In genomic region chr17:43532581-43532980, GRCh38 we compare ENCODE assay signal across 21 cellular contexts. TPM values are rescaled to one million over a fixed set of nuclear protein-coding genes. Genes with fewer than 3 reads are reported as not detected.
DNase-seq lines count a peak whose midpoint lies in the region; ATAC-seq and TF ChIP-seq lines count a peak whose summit lies in the region.
"Had no signal": no experiment of that assay in that cellular context is flagged by ENCODE, and none has a peak within 500 bp of the region (broad histone marks: within the 10 kb centered on the region; RNA-seq: fewer than 3 reads in every experiment).

No MANE protein-coding gene starts in this region.

- ATAC-seq in upper lobe of right lung: no peak
- ATAC-seq in HG03196 (IDR thresholded peaks at IDR 0.05; ENCODE audit: unreplicated experiment): no peak
- no peak for ATAC-seq in GM21717 (IDR thresholded peaks at IDR 0.05; ENCODE audit: unreplicated experiment)
- ATAC-seq: GM12878, HCT116, K562 had no signal

- no peak overlapping the region for H4K12ac ChIP-seq in trophoblast cell (ENCODE audit: low read depth, low read length)

- H3K18ac ChIP-seq in trophoblast cell (ENCODE audit: low read length): no peak overlapping the region

- H2AK5ac ChIP-seq in trophoblast cell (ENCODE audit: low read length): no peak overlapping the region

- H3K4me2 ChIP-seq in mammary epithelial cell (ENCODE audit: insufficient read depth, low read depth, low read length) (no peak overlapping the region), trophoblast cell (ENCODE audit: low read length) (no peak overlapping the region)
- H3K4me2 ChIP-seq: BLaER1 treated with 17β-estradiol and CSF1 and Interleukin-3, amounts not matched to agents 10 nM and 100 nM had no signal

- CTCF ChIA-PET in MCF 10A (lab: Yijun Ruan, JAX): interaction anchor here (2.2 kb wide), 1 partner anchor 11 kb away, joined by 7 read pairs; no protein-coding TSS in a partner anchor
- CTCF ChIA-PET in mammary epithelial cell (lab: Charles Lee; ENCODE audit: low non-redundant PET): no interaction called here

- intact Hi-C loops in MCF 10A (cut with micrococcal nuclease): no loop called here
- intact Hi-C loops in mammary epithelial cell (cut with micrococcal nuclease): no loop called here
- intact Hi-C loops in upper lobe of right lung (cut with DNase I): no loop called here

- dilution Hi-C loops in mammary epithelial cell (cut with HindIII; ENCODE audit: low sequenced_read_pairs): no loop called here

- H2BK120ac ChIP-seq in trophoblast cell (ENCODE audit: insufficient read depth, low read length, poor library complexity): peak overlapping the region; percentile 33

- H3K4me3 ChIP-seq in mammary epithelial cell (replicated peaks in 1 of 3; ENCODE audit: insufficient read depth in 1 of 3, low read depth in 2 of 3, low read length in 3 of 3) (no peak overlapping the region), endodermal cell (ENCODE audit: low read length) (no peak overlapping the region), trophoblast cell (ENCODE audit: low read depth, low read length) (no peak overlapping the region), upper lobe of right lung (no peak overlapping the region)
- H3K4me3 ChIP-seq: BLaER1 treated with 17β-estradiol and CSF1 and Interleukin-3, amounts not matched to agents 10 nM and 100 nM; GM12878; K562 had no signal

- no peak overlapping the region for H3K9ac ChIP-seq in mammary epithelial cell (ENCODE audit: insufficient read depth, low read length)
- H3K9ac ChIP-seq in endodermal cell (ENCODE audit: extremely low read depth, low read length, poor library complexity, severe bottlenecking): no peak overlapping the region
- H3K9ac ChIP-seq in trophoblast cell (ENCODE audit: low read length): no peak overlapping the region
- H3K9ac ChIP-seq: BLaER1 treated with 17β-estradiol and CSF1 and Interleukin-3, amounts not matched to agents 10 nM and 100 nM had no signal

- H4K8ac ChIP-seq in trophoblast cell (ENCODE audit: low read depth, low read length): no peak overlapping the region

- H2BK12ac ChIP-seq in trophoblast cell (ENCODE audit: low read length): no peak overlapping the region

- H3K14ac ChIP-seq in trophoblast cell (ENCODE audit: low read length): no peak overlapping the region

- H3K36me3 Mint-ChIP-seq in MCF 10A (ENCODE audit: insufficient read depth, unreplicated experiment): peaks cover 11% of the 10 kb centered on the region
- H3K36me3 Mint-ChIP-seq in endodermal cell (ENCODE audit: low read depth): peaks cover 44% of the 10 kb centered on the region

- peaks cover 8% of the 10 kb centered on the region for H3K79me1 ChIP-seq in trophoblast cell (ENCODE audit: low read length)

- no peaks in the 10 kb centered on the region for H3K9me3 Mint-ChIP-seq in MCF 10A (ENCODE audit: unreplicated experiment)
- H3K9me3 Mint-ChIP-seq in endodermal cell: no peaks in the 10 kb centered on the region

- H3K27ac ChIP-seq in mammary epithelial cell (ENCODE audit: insufficient read depth, low read depth, low read length): no peak overlapping the region
- no peak overlapping the region for H3K27ac ChIP-seq in endodermal cell (ENCODE audit: low read depth, low read length)
- no peak overlapping the region for H3K27ac ChIP-seq in trophoblast cell (ENCODE audit: low read depth, low read length)
- H3K27ac ChIP-seq in upper lobe of right lung: no peak overlapping the region
- H3K27ac ChIP-seq: BLaER1 treated with 17β-estradiol and CSF1 and Interleukin-3, amounts not matched to agents 10 nM and 100 nM had no signal

- no peaks in the 10 kb centered on the region for H4K20me1 ChIP-seq in mammary epithelial cell (ENCODE audit: insufficient read depth, low read length)

- POLR2A ChIA-PET in MCF 10A (lab: Yijun Ruan, JAX): no interaction called here

- BruUV-seq in MCF 10A (replicated peaks; lab: Mats Ljungman, UMichigan) (no TSS peak), mammary epithelial cell (replicated peaks; lab: Mats Ljungman, UMichigan) (no TSS peak)

- no peak overlapping the region for H2BK5ac ChIP-seq in trophoblast cell (ENCODE audit: low read depth, low read length, poor library complexity)

- in situ Hi-C loops in mammary epithelial cell (cut with MboI; ENCODE audit: low sequenced_read_pairs in 2 of 2): no loop called here

- H3K23ac ChIP-seq in trophoblast cell (ENCODE audit: low read length): no peak overlapping the region

- H3K4me1 ChIP-seq in mammary epithelial cell (ENCODE audit: insufficient read depth, low read length): peaks cover 42% of the 10 kb centered on the region
- peaks cover 18% of the 10 kb centered on the region for H3K4me1 ChIP-seq in endodermal cell (ENCODE audit: control insufficient read depth, insufficient read depth, low read length)
- peaks cover 23 to 30% of the 10 kb centered on the region in 2 experiments for H3K4me1 ChIP-seq in trophoblast cell (ENCODE audit: control insufficient read depth in 1 of 2, insufficient read depth in 2 of 2, low read length in 2 of 2)
- H3K4me1 ChIP-seq in upper lobe of right lung: peaks cover 13% of the 10 kb centered on the region

- H3K9me3 ChIP-seq in mammary epithelial cell (replicated peaks; ENCODE audit: insufficient read depth, low read length) (no peaks in the 10 kb centered on the region), endodermal cell (ENCODE audit: control insufficient read depth, low read length) (no peaks in the 10 kb centered on the region), trophoblast cell (ENCODE audit: insufficient read depth, low read depth, low read length) (no peaks in the 10 kb centered on the region), upper lobe of right lung (no peaks in the 10 kb centered on the region)
- H3K9me3 ChIP-seq: BLaER1 treated with 17β-estradiol and CSF1 and Interleukin-3, amounts not matched to agents 10 nM and 100 nM had no signal

- H4K91ac ChIP-seq in trophoblast cell (ENCODE audit: low read depth, low read length): peak overlapping the region; percentile 61

- H3K36me3 ChIP-seq in mammary epithelial cell (ENCODE audit: insufficient read depth, low read length): peaks cover 2% of the 10 kb centered on the region
- peaks cover 68% of the 10 kb centered on the region for H3K36me3 ChIP-seq in endodermal cell (ENCODE audit: control insufficient read depth, insufficient read depth, low read length)
- H3K36me3 ChIP-seq in trophoblast cell (ENCODE audit: control insufficient read depth in 1 of 2, insufficient read depth in 2 of 2, low read length in 2 of 2): peaks cover 0 to 9% of the 10 kb centered on the region in 2 experiments
- H3K36me3 ChIP-seq in upper lobe of right lung: peaks cover 6% of the 10 kb centered on the region

- no peak overlapping the region for H2AFZ ChIP-seq in mammary epithelial cell (ENCODE audit: low read depth, low read length)
- H2AFZ ChIP-seq in trophoblast cell (ENCODE audit: insufficient read depth, low read length, poor library complexity): no peak overlapping the region

- H3K27ac Mint-ChIP-seq in MCF 10A (ENCODE audit: low read depth, unreplicated experiment): peak overlapping the region; percentile 47
- H3K27ac Mint-ChIP-seq in endodermal cell: peak overlapping the region; percentile 17

- no peak for TF ChIP-seq CTCF in MCF 10A (IDR thresholded peaks at IDR 0.05; ENCODE audit: unreplicated experiment)
- TF ChIP-seq CTCF in mammary epithelial cell (conservative IDR thresholded peaks at IDR 0.05 in 1 of 2, IDR thresholded peaks at IDR 0.05 in 1 of 2; ENCODE audit: extremely low read depth in 1 of 2, insufficient read depth in 1 of 2, low read depth in 1 of 2, low read length in 2 of 2): no peak
- TF ChIP-seq CTCF in endodermal cell (conservative IDR thresholded peaks at IDR 0.05): no peak
- no peak for TF ChIP-seq CTCF in upper lobe of right lung (IDR thresholded peaks at IDR 0.05)

- no peak overlapping the region for H3K4ac ChIP-seq in trophoblast cell (ENCODE audit: low read depth, low read length)

- H3K79me2 ChIP-seq in mammary epithelial cell (ENCODE audit: insufficient read depth, low read length) (peaks cover 2% of the 10 kb centered on the region), trophoblast cell (ENCODE audit: control insufficient read depth, insufficient read depth, low read length, poor library complexity) (peaks cover 1% of the 10 kb centered on the region)

- H3K4me1 Mint-ChIP-seq in MCF 10A (ENCODE audit: insufficient read depth, unreplicated experiment): peaks cover 11% of the 10 kb centered on the region
- peaks cover 33% of the 10 kb centered on the region for H3K4me1 Mint-ChIP-seq in endodermal cell

- H3K27me3 Mint-ChIP-seq in MCF 10A (ENCODE audit: insufficient read depth, unreplicated experiment) (no peaks in the 10 kb centered on the region), endodermal cell (ENCODE audit: insufficient read depth) (no peaks in the 10 kb centered on the region)
- H3K27me3 Mint-ChIP-seq: CD4-positive, alpha-beta memory T cell had no signal

- no peaks in the 10 kb centered on the region for H3K27me3 ChIP-seq in mammary epithelial cell (ENCODE audit: insufficient read depth, low read length)
- H3K27me3 ChIP-seq in endodermal cell (ENCODE audit: control insufficient read depth, insufficient read depth, low read length, poor library complexity, severe bottlenecking): no peaks in the 10 kb centered on the region
- no peaks in the 10 kb centered on the region for H3K27me3 ChIP-seq in trophoblast cell (ENCODE audit: insufficient read depth, low read length)
- H3K27me3 ChIP-seq in upper lobe of right lung: no peaks in the 10 kb centered on the region
- H3K27me3 ChIP-seq: BLaER1 treated with 17β-estradiol and CSF1 and Interleukin-3, amounts not matched to agents 10 nM and 100 nM had no signal

- H3K4me3 Mint-ChIP-seq in MCF 10A (ENCODE audit: unreplicated experiment) (no peak overlapping the region), endodermal cell (no peak overlapping the region)
- H3K4me3 Mint-ChIP-seq: CD4-positive, alpha-beta memory T cell had no signal

- 78% methylated on average over 7 of the region's 10 CpGs for whole genome bisulfite sequencing in mammary epithelial cell (ENCODE audit: low coverage, missing lambda C conversion rate)
- WGBS in endodermal cell (ENCODE audit: insufficient coverage in 1 of 2, insufficient read length in 1 of 2), 2 experiments: 97 to 100% methylated on average over 6 to 10 of the region's 10 CpGs
- WGBS in trophoblast cell (ENCODE audit: extremely low coverage, insufficient coverage, insufficient read length): no CpG with 5 or more reads among the region's 10 CpGs

- DNase-seq in MCF 10A (ENCODE audit: unreplicated experiment) (no peak), mammary epithelial cell (no peak), endodermal cell (no peak), trophoblast cell (no peak), upper lobe of right lung (peak; percentile 54), activated gamma-delta T cell treated with Interleukin-2 at 50 U/mL for 16 hours (no peak)
- DNase-seq: 8988T; CD4-positive, alpha-beta memory T cell; DND-41; NCI-H1092; NCI-H1436 treated with DMSO at 0.1 percent for 48 hours; NCI-H2029; NCI-H2227 treated with DMSO at 0.1 percent for 48 hours; NCI-H510A; NCI-H748 treated with DMSO at 0.1 percent for 48 hours had no signal

RNA-seq across cellular contexts. Expression of gene ETV4, which starts 13.6 kb away (rescaled TPM):
- total RNA-seq in MCF 10A (2022) (23.5 and 31.6 TPM in 2 replicates), mammary epithelial cell (10 to 100 TPM; 10.2 to 46.0 TPM), endodermal cell (10 to 100 TPM; 51.1 to 83.0 TPM), upper lobe of right lung (4.0 TPM)
- 34.1 TPM for polyA plus RNA-seq in mammary epithelial cell
- 21.1 TPM for polyA minus RNA-seq in mammary epithelial cell
- polyA plus RNA-seq in endodermal cell (2013, experiment 1 of 2): 28.1 TPM
- polyA plus RNA-seq in endodermal cell (2013, experiment 2 of 2): 38.7 TPM
- polyA plus RNA-seq in trophoblast cell (2013): 43.4 and 44.7 TPM in 2 replicates
- total RNA-seq: CD4-positive, alpha-beta memory T cell had no signal
- polyA plus RNA-seq: CD4-positive, alpha-beta memory T cell had no signal

RNA-seq across cellular contexts. Expression of gene DHX8, which starts 48.8 kb away (rescaled TPM):
- total RNA-seq in MCF 10A (2022): 56.9 and 62.1 TPM in 2 replicates
- total RNA-seq in mammary epithelial cell: 10 to 100 TPM; 41.3 to 58.8 TPM
- 28.5 TPM for polyA plus RNA-seq in mammary epithelial cell
- 87.8 TPM for polyA minus RNA-seq in mammary epithelial cell
- total RNA-seq in endodermal cell: 10 to 100 TPM; 53.3 to 57.1 TPM
- 33.7 TPM for polyA plus RNA-seq in endodermal cell (2013, experiment 1 of 2)
- polyA plus RNA-seq in endodermal cell (2013, experiment 2 of 2): 32.4 TPM
- polyA plus RNA-seq in trophoblast cell (2013): 31.7 and 31.9 TPM in 2 replicates
- total RNA-seq in upper lobe of right lung: 50.8 TPM
